1 cellular context compared by ENCODE assay signal in the genomic region with DNA sequence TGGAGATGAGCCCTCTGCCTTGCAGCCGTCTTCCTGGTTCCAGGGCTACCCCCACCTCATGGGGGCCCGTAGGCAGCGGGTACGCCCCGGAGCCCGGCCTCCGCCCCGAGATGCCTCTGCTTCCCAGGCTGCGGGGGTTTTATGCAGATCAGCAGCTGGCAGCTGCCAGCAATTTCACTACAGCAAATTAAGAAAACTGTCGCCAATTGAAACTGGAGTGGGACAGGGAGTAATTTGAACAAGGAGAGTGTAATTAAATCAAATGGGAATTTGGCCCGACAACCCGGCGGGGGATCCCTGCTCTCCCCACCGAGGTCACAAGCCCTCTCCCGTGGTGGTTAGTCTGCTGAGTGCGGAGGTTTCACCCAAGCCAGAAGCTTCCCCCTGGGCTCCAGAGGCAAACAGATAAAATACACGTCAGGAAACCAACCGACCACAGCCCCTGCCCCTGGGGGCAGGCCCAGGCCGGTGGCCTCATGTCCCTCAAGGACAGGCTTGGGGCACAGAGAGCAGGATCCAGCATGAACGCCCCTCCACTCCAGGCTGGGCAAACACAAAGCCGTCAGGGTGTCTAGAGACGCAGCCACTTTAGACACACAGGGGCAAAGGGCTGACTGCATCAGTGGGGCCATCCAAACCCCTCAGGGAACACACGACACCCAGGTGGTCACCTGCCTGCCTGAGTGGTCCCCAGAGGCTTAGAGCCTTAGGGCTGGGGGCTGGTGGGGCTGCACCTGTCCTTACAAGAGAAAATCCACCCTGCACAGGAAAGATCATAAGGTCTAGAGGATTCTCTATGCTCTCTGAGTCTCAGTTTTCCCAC.
TF ChIP-seq lines count a peak whose summit lies in the region.

No MANE protein-coding gene starts in this region.

TF ChIP-seq in HepG2, 621 proteins besides CTCF, POLR2A, EP300 and RAD21 (continued from another document and continues in another):
- TF ChIP-seq ZNF512 (CRISPR knock-in tag; IDR thresholded peaks at IDR 0.05) (no peak), ZBTB38 (CRISPR knock-in tag; IDR thresholded peaks at IDR 0.05) (no peak), MLLT10 (CRISPR knock-in tag; IDR thresholded peaks at IDR 0.05) (no peak), PHF20 (CRISPR knock-in tag; IDR thresholded peaks at IDR 0.05) (no peak), SP2 (CRISPR knock-in tag; IDR thresholded peaks at IDR 0.05) (no peak), YEATS2 (CRISPR knock-in tag; IDR thresholded peaks at IDR 0.05; ENCODE audit: borderline replicate concordance) (no peak), SRSF1 (optimal IDR thresholded peaks at IDR 0.05; ENCODE audit: low read depth, low read length) (no peak), MED13 (CRISPR knock-in tag; IDR thresholded peaks at IDR 0.05) (no peak; the same call in 1 of the 2 replicates), ZNF558 (CRISPR knock-in tag; IDR thresholded peaks at IDR 0.05; ENCODE audit: borderline replicate concordance) (0 out of 2 replicates have a peak, but pooled peaks have one; percentile 35), SRSF9 (IDR thresholded peaks at IDR 0.05; ENCODE audit: borderline replicate concordance, insufficient read depth, low read depth, low read length, poor library complexity, severe bottlenecking) (no peak), ZFP36 (IDR thresholded peaks at IDR 0.05; ENCODE audit: borderline replicate concordance, low read depth, low read length, partially characterized antibody) (no peak), SAP130 (CRISPR knock-in tag; IDR thresholded peaks at IDR 0.05; ENCODE audit: low read depth) (peak; percentile 64), BRD4 (CRISPR knock-in tag; IDR thresholded peaks at IDR 0.05) (no peak; the same call in 1 of the 2 replicates), ZNF468 (CRISPR knock-in tag; IDR thresholded peaks at IDR 0.05) (no peak), ATF1 (CRISPR knock-in tag; IDR thresholded peaks at IDR 0.05) (no peak), ZNF367 (CRISPR knock-in tag; IDR thresholded peaks at IDR 0.05; ENCODE audit: borderline replicate concordance) (no peak), ARID2 (CRISPR knock-in tag; IDR thresholded peaks at IDR 0.05; ENCODE audit: borderline replicate concordance) (no peak), PCBP2 (optimal IDR thresholded peaks at IDR 0.05; ENCODE audit: low read depth, low read length, poor library complexity, severe bottlenecking) (no peak), FOXA1 (IDR thresholded peaks at IDR 0.05) (no peak), FOXA1 (CRISPR knock-in tag; IDR thresholded peaks at IDR 0.05) (peak; percentile 67), ZFP62 (CRISPR knock-in tag; IDR thresholded peaks at IDR 0.05) (no peak), HNRNPUL1 (IDR thresholded peaks at IDR 0.05; ENCODE audit: low read depth, low read length) (no peak), ZNF143 (CRISPR knock-in tag; IDR thresholded peaks at IDR 0.05) (no peak), ZNF354B (CRISPR knock-in tag; IDR thresholded peaks at IDR 0.05) (no peak), ZSCAN12 (CRISPR knock-in tag; IDR thresholded peaks at IDR 0.05) (no peak), NR1H2 (CRISPR knock-in tag; IDR thresholded peaks at IDR 0.05; ENCODE audit: borderline replicate concordance, low read depth) (no peak), ZBTB7B (CRISPR knock-in tag; IDR thresholded peaks at IDR 0.05) (peak; percentile 97), PRPF4 (IDR thresholded peaks at IDR 0.05; ENCODE audit: low read depth, low read length, poor library complexity, severe bottlenecking) (no peak), KLF13 (CRISPR knock-in tag; IDR thresholded peaks at IDR 0.05) (no peak), ISX (CRISPR knock-in tag; conservative IDR thresholded peaks at IDR 0.05) (no peak), GLI4 (CRISPR knock-in tag; IDR thresholded peaks at IDR 0.05; ENCODE audit: borderline replicate concordance) (no peak), ZNF280B (CRISPR knock-in tag; IDR thresholded peaks at IDR 0.05; ENCODE audit: borderline replicate concordance) (no peak), CHD4 (IDR thresholded peaks at IDR 0.05; ENCODE audit: borderline replicate concordance, low read length) (no peak), NFE2 (CRISPR knock-in tag; IDR thresholded peaks at IDR 0.05) (no peak), ZNF768 (CRISPR knock-in tag; IDR thresholded peaks at IDR 0.05) (no peak; the same call in 1 of the 2 replicates), SMAD9 (CRISPR knock-in tag; IDR thresholded peaks at IDR 0.05) (no peak), ZNF275 (CRISPR knock-in tag; IDR thresholded peaks at IDR 0.05; ENCODE audit: borderline replicate concordance) (0 out of 2 replicates have a peak, but pooled peaks have one; percentile 25), ETV5 (CRISPR knock-in tag; IDR thresholded peaks at IDR 0.05; ENCODE audit: borderline replicate concordance) (peak; percentile 70; the same call in 1 of the 2 replicates), ETS1 (CRISPR knock-in tag; IDR thresholded peaks at IDR 0.05) (no peak), PAWR (CRISPR knock-in tag; IDR thresholded peaks at IDR 0.05; ENCODE audit: borderline replicate concordance) (no peak), FIP1L1 (IDR thresholded peaks at IDR 0.05; ENCODE audit: borderline replicate concordance, insufficient read depth, low read depth, low read length) (no peak), ZBTB21 (CRISPR knock-in tag; IDR thresholded peaks at IDR 0.05) (no peak), SNRNP70 (IDR thresholded peaks at IDR 0.05; ENCODE audit: low read depth, low read length) (no peak), ZNF451 (CRISPR knock-in tag; IDR thresholded peaks at IDR 0.05) (peak; percentile 20; the same call in 1 of the 2 replicates), DZIP1 (CRISPR knock-in tag; IDR thresholded peaks at IDR 0.05) (no peak), HNF4A (CRISPR knock-in tag; IDR thresholded peaks at IDR 0.05) (peak; percentile 86), ZNF749 (CRISPR knock-in tag; IDR thresholded peaks at IDR 0.05; ENCODE audit: borderline replicate concordance) (no peak)
- TF ChIP-seq, protein P1, sequence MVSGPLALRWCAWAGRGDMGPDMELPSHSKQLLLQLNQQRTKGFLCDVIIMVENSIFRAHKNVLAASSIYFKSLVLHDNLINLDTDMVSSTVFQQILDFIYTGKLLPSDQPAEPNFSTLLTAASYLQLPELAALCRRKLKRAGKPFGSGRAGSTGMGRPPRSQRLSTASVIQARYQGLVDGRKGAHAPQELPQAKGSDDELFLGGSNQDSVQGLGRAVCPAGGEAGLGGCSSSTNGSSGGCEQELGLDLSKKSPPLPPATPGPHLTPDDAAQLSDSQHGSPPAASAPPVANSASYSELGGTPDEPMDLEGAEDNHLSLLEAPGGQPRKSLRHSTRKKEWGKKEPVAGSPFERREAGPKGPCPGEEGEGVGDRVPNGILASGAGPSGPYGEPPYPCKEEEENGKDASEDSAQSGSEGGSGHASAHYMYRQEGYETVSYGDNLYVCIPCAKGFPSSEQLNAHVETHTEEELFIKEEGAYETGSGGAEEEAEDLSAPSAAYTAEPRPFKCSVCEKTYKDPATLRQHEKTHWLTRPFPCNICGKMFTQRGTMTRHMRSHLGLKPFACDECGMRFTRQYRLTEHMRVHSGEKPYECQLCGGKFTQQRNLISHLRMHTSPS (CRISPR knock-in tag; IDR thresholded peaks at IDR 0.05; ENCODE audit: low read depth): peak; percentile 90
- TF ChIP-seq, protein P2, sequence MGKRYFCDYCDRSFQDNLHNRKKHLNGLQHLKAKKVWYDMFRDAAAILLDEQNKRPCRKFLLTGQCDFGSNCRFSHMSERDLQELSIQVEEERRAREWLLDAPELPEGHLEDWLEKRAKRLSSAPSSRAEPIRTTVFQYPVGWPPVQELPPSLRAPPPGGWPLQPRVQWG (CRISPR knock-in tag; IDR thresholded peaks at IDR 0.05; ENCODE audit: borderline replicate concordance, low read depth): no peak
- TF ChIP-seq, protein P3, sequence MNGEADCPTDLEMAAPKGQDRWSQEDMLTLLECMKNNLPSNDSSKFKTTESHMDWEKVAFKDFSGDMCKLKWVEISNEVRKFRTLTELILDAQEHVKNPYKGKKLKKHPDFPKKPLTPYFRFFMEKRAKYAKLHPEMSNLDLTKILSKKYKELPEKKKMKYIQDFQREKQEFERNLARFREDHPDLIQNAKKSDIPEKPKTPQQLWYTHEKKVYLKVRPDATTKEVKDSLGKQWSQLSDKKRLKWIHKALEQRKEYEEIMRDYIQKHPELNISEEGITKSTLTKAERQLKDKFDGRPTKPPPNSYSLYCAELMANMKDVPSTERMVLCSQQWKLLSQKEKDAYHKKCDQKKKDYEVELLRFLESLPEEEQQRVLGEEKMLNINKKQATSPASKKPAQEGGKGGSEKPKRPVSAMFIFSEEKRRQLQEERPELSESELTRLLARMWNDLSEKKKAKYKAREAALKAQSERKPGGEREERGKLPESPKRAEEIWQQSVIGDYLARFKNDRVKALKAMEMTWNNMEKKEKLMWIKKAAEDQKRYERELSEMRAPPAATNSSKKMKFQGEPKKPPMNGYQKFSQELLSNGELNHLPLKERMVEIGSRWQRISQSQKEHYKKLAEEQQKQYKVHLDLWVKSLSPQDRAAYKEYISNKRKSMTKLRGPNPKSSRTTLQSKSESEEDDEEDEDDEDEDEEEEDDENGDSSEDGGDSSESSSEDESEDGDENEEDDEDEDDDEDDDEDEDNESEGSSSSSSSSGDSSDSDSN (CRISPR knock-in tag; IDR thresholded peaks at IDR 0.05): peak; percentile 90
- TF ChIP-seq, protein P4, sequence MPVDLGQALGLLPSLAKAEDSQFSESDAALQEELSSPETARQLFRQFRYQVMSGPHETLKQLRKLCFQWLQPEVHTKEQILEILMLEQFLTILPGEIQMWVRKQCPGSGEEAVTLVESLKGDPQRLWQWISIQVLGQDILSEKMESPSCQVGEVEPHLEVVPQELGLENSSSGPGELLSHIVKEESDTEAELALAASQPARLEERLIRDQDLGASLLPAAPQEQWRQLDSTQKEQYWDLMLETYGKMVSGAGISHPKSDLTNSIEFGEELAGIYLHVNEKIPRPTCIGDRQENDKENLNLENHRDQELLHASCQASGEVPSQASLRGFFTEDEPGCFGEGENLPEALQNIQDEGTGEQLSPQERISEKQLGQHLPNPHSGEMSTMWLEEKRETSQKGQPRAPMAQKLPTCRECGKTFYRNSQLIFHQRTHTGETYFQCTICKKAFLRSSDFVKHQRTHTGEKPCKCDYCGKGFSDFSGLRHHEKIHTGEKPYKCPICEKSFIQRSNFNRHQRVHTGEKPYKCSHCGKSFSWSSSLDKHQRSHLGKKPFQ (CRISPR knock-in tag; IDR thresholded peaks at IDR 0.05; ENCODE audit: insufficient replicate concordance): peak; percentile 92
